In the genomic region with DNA sequence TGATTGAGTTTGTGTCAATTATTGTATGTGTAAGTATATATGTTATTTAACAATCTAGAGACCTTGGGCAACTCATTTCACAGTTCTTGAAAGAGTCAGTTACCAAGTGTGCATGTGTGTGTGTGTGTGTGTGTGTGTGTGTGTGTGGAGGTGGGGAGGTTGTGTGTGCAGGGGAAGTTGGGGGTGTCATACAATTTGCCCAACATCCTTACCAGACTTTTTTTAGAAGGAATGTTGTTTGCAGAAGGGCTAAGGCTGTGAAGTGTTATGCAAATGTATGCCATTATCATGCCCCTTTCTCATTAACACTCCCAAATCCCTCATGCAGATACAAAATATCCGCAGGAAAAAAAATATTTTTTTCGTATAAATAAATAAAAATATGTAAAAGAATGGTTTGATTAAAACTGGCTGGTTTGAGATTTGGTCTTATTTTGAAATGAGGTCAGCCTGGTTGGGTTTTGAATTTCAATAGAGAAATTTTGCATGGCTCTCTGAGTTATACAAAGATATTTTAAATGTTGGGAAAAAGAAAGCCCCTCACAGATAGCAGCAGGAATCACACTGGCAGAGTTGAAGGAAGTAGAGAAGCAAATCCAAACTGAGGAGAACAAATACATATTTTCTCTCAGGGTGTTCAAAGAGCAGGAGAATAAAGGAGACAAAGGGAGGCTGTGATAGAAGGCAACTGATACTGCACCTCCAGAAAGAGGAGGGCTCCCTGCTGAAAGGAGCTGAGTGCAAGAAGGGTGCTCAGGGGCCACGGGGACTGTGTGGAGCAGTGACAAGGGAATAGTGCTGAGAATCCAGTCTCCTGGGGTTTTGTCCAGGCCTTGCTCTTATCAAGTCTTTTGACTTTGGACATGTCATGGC, we compare ENCODE assay signal across 31 cellular contexts.
"Had no signal": no experiment of that assay in that cellular context is flagged by ENCODE, and none has a peak within 500 bp of the region (broad histone marks: within the 10 kb centered on the region; RNA-seq: fewer than 3 reads in every experiment).

No MANE protein-coding gene starts in this region.

- H3K36me3 ChIP-seq: ascending aorta, brain microvascular endothelial cell, gastroesophageal sphincter, right lobe of liver, uterus had no signal

- H3K27ac ChIP-seq: ascending aorta, brain microvascular endothelial cell, coronary artery, dorsolateral prefrontal cortex, gastroesophageal sphincter, hepatocyte, right lobe of liver, skin epidermis, uterus, VCaP had no signal

- DNase-seq: activated CD4-positive, alpha-beta T cell treated with anti-CD3 and anti-CD28 coated beads for 48 hours; activated CD4-positive, alpha-beta T cell treated with anti-CD3 and anti-CD28 coated beads, Interleukin-2, amount 50 U/mL, for 48 hours; activated CD8-positive, alpha-beta memory T cell treated with anti-CD3 and anti-CD28 coated beads for 24 hours; activated effector memory CD4-positive, alpha-beta T cell treated with Interleukin-2 at 50 U/mL for 16 hours; activated naive CD4-positive, alpha-beta T cell treated with anti-CD3 and anti-CD28 coated beads, Interleukin-2, amount 10 ng/mL, durations not matched to agents 7 days and 5 days; activated naive CD8-positive, alpha-beta T cell treated with anti-CD3 and anti-CD28 coated beads, Interleukin-2, amount 10 ng/mL, durations not matched to agents 7 days and 5 days; brain microvascular endothelial cell; dorsolateral prefrontal cortex; effector memory CD8-positive, alpha-beta T cell; left cardiac atrium; naive thymus-derived CD8-positive, alpha-beta T cell; right lobe of liver; stimulated activated CD4-positive, alpha-beta T cell treated with anti-CD3 and anti-CD28 coated beads, Interleukin-12 subunit alpha, Interleukin-12 subunit beta, amount 100 ng/mL, for 4 hours; stimulated activated CD4-positive, alpha-beta T cell treated with anti-CD3 and anti-CD28 coated beads, Interleukin-4, amount 100 ng/mL, for 1 hour; stimulated activated naive CD8-positive, alpha-beta T cell treated with anti-CD3 and anti-CD28 coated beads, Interleukin-15, amount 100 ng/mL, for 72 hours; substantia nigra; T-helper 9 cell; uterus had no signal

- H3K79me2 ChIP-seq: hepatocyte had no signal

- H3K9me3 ChIP-seq: ascending aorta, gastroesophageal sphincter, right lobe of liver, uterus had no signal

- H3K27me3 Mint-ChIP-seq: activated naive CD4-positive, alpha-beta T cell treated with anti-CD3 and anti-CD28 coated beads, Interleukin-2, amount 10 ng/mL, durations not matched to agents 7 days and 5 days; activated naive CD8-positive, alpha-beta T cell treated with anti-CD3 and anti-CD28 coated beads, Interleukin-2, amount 10 ng/mL, durations not matched to agents 7 days and 5 days; naive thymus-derived CD8-positive, alpha-beta T cell; stimulated activated naive CD8-positive, alpha-beta T cell treated with anti-CD3 and anti-CD28 coated beads, Interleukin-15, amount 100 ng/mL, for 72 hours; type B pancreatic cell had no signal

- H3K9me3 Mint-ChIP-seq: activated naive CD4-positive, alpha-beta T cell treated with anti-CD3 and anti-CD28 coated beads, Interleukin-2, amount 10 ng/mL, durations not matched to agents 7 days and 5 days; activated naive CD8-positive, alpha-beta T cell treated with anti-CD3 and anti-CD28 coated beads, Interleukin-2, amount 10 ng/mL, durations not matched to agents 7 days and 5 days; T-helper 1 cell treated with Interleukin-12 subunit alpha and Interleukin-12 subunit beta and Interleukin-4 antibody, amounts not matched to agents 30 μg/mL and 1 μg/mL, for 36 hours; type B pancreatic cell had no signal

- H2AFZ ChIP-seq: hepatocyte had no signal

- H3K4me3 ChIP-seq: ascending aorta, coronary artery, dorsolateral prefrontal cortex, gastroesophageal sphincter, hepatocyte, right lobe of liver, skin epidermis, uterus had no signal

- ATAC-seq: activated CD4-positive, CD25-positive, alpha-beta regulatory T cell treated with anti-CD3 and anti-CD28 coated beads, Interleukin-2, amount 50 U/mL, for 24 hours; effector memory CD8-positive, alpha-beta T cell; gastroesophageal sphincter; left cardiac atrium; naive thymus-derived CD8-positive, alpha-beta T cell; right lobe of liver; stimulated activated naive CD8-positive, alpha-beta T cell treated with anti-CD3 and anti-CD28 coated beads, Interleukin-15, amount 100 ng/mL, for 72 hours had no signal

- H3K4me2 ChIP-seq: hepatocyte had no signal

- H3K4me1 ChIP-seq: ascending aorta, gastroesophageal sphincter, right lobe of liver, uterus had no signal

- H3K36me3 Mint-ChIP-seq: activated naive CD4-positive, alpha-beta T cell treated with anti-CD3 and anti-CD28 coated beads, Interleukin-2, amount 10 ng/mL, durations not matched to agents 7 days and 5 days; activated naive CD8-positive, alpha-beta T cell treated with anti-CD3 and anti-CD28 coated beads, Interleukin-2, amount 10 ng/mL, durations not matched to agents 7 days and 5 days; naive thymus-derived CD8-positive, alpha-beta T cell; type B pancreatic cell had no signal

- H3K4me3 Mint-ChIP-seq: activated naive CD4-positive, alpha-beta T cell treated with anti-CD3 and anti-CD28 coated beads, Interleukin-2, amount 10 ng/mL, durations not matched to agents 7 days and 5 days; activated naive CD8-positive, alpha-beta T cell treated with anti-CD3 and anti-CD28 coated beads, Interleukin-2, amount 10 ng/mL, durations not matched to agents 7 days and 5 days; effector memory CD8-positive, alpha-beta T cell; naive thymus-derived CD8-positive, alpha-beta T cell; neural crest cell; stimulated activated naive CD8-positive, alpha-beta T cell treated with anti-CD3 and anti-CD28 coated beads, Interleukin-15, amount 100 ng/mL, for 72 hours; T-helper 1 cell treated with Interleukin-12 subunit alpha and Interleukin-12 subunit beta and Interleukin-4 antibody, amounts not matched to agents 30 μg/mL and 1 μg/mL, for 36 hours; type B pancreatic cell had no signal

- H3K27ac Mint-ChIP-seq: activated naive CD4-positive, alpha-beta T cell treated with anti-CD3 and anti-CD28 coated beads, Interleukin-2, amount 10 ng/mL, durations not matched to agents 7 days and 5 days; activated naive CD8-positive, alpha-beta T cell treated with anti-CD3 and anti-CD28 coated beads, Interleukin-2, amount 10 ng/mL, durations not matched to agents 7 days and 5 days; effector memory CD8-positive, alpha-beta T cell; naive thymus-derived CD8-positive, alpha-beta T cell; stimulated activated naive CD8-positive, alpha-beta T cell treated with anti-CD3 and anti-CD28 coated beads, Interleukin-15, amount 100 ng/mL, for 72 hours; T-helper 1 cell treated with Interleukin-12 subunit alpha and Interleukin-12 subunit beta and Interleukin-4 antibody, amounts not matched to agents 30 μg/mL and 1 μg/mL, for 36 hours; type B pancreatic cell had no signal

- H3K27me3 ChIP-seq: ascending aorta, brain microvascular endothelial cell, dorsolateral prefrontal cortex, gastroesophageal sphincter, hepatocyte, right lobe of liver, uterus had no signal

- FAIRE-seq: endothelial cell of umbilical vein, keratinocyte, TTC549 had no signal

- H3K4me1 Mint-ChIP-seq: activated naive CD4-positive, alpha-beta T cell treated with anti-CD3 and anti-CD28 coated beads, Interleukin-2, amount 10 ng/mL, durations not matched to agents 7 days and 5 days; activated naive CD8-positive, alpha-beta T cell treated with anti-CD3 and anti-CD28 coated beads, Interleukin-2, amount 10 ng/mL, durations not matched to agents 7 days and 5 days; naive thymus-derived CD8-positive, alpha-beta T cell had no signal
